36 cellular contexts compared by ENCODE assay signal in the genomic region with DNA sequence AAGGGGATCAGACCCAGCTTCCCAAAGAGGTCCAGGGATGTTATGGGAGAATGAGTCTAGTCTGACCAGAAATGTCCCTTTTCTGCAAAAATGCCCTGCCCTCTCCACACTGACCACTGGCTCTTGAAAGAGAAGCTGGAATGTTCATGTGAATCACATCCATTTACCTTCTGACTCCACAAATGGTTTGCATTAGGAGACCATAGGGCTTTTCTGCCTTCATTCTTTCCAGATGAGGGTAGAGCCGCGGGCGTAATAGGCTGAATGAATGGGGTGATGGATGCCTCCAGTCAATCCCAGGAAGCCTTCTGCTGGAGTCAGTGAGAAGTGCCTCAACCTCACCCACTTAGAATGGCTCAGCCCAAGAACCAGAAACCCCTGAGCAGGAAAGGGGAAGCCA. TPM values are rescaled to one million over a fixed set of nuclear protein-coding genes. Genes with fewer than 3 reads are reported as not detected.
DNase-seq lines count a peak whose midpoint lies in the region; ATAC-seq and TF ChIP-seq lines count a peak whose summit lies in the region.
"Had no signal": no experiment of that assay in that cellular context is flagged by ENCODE, and none has a peak within 500 bp of the region (broad histone marks: within the 10 kb centered on the region; RNA-seq: fewer than 3 reads in every experiment).

No MANE protein-coding gene starts in this region.

- WGBS in stomach, 5 donors, result 81 to 90% (median 89%) methylated on average over 3 of the region's 3 CpGs
- 93 to 97% methylated on average over 3 of the region's 3 CpGs for WGBS in testis, 2 donors

- H3K9me3 ChIP-seq in stomach (no peaks in the 10 kb centered on the region), testis (no peaks in the 10 kb centered on the region)
- H3K9me3 ChIP-seq: Caco-2, colonic mucosa, HAP-1, neutrophil, spleen, thoracic aorta, uterus had no signal

- TF ChIP-seq EP300 in stomach (IDR thresholded peaks at IDR 0.05), result no peak

- DNase-seq in EH (ENCODE audit: low read depth), result peak; percentile 91
- peak; percentile 90 for DNase-seq in RPMI7951 (ENCODE audit: low read depth)
- DNase-seq in epidermal melanocyte (ENCODE audit: insufficient read length, low spot score), result peak; percentile 55
- DNase-seq in stomach, result peak; percentile 1
- DNase-seq in testis, result no peak
- DNase-seq in cardiac septum (ENCODE audit: low spot score), result no peak
- DNase-seq: ACHN; activated CD4-positive, alpha-beta T cell treated with anti-CD3 and anti-CD28 coated beads for 4 hours; activated T-cell treated with anti-CD3 and anti-CD28 coated beads for 4 hours; Caco-2; colonic mucosa; effector memory CD4-positive, alpha-beta T cell; kidney; left ventricle myocardium superior; naive B cell; NCI-H146; NCI-H2107; NCI-H345; NCI-H748 treated with DMSO at 0.1 percent for 48 hours; posterior cingulate gyrus; right cardiac atrium; SIG-M5; spleen; stimulated activated CD4-positive, alpha-beta T cell treated with anti-CD3 and anti-CD28 coated beads, Interleukin-2, amount 100 ng/mL, for 24 hours; stimulated activated naive CD8-positive, alpha-beta T cell treated with anti-CD3 and anti-CD28 coated beads, Interleukin-15, Interleukin-2, amounts not matched to agents 100 U/mL and 50 U/mL, for 24 hours; SW 1271; uterus had no signal

- no peak for ATAC-seq in GM19035 (IDR thresholded peaks at IDR 0.05; ENCODE audit: unreplicated experiment)
- ATAC-seq: HepG2; left ventricle myocardium superior; right cardiac atrium; stimulated activated naive CD8-positive, alpha-beta T cell treated with anti-CD3 and anti-CD28 coated beads, Interleukin-15, Interleukin-2, amounts not matched to agents 100 U/mL and 50 U/mL, for 24 hours had no signal

- no peak for TF ChIP-seq CTCF in stomach (IDR thresholded peaks at IDR 0.05)
- TF ChIP-seq CTCF in testis (IDR thresholded peaks at IDR 0.05), result no peak

- H3K27ac ChIP-seq in stomach (no peak overlapping the region), testis (no peak overlapping the region)
- H3K27ac ChIP-seq: C4-2B, colonic mucosa, neutrophil, spleen, thoracic aorta, uterus, VCaP had no signal

- H3K36me3 ChIP-seq in stomach, result no peaks in the 10 kb centered on the region
- no peaks in the 10 kb centered on the region for H3K36me3 ChIP-seq in testis (ENCODE audit: low read depth, missing control alignments)
- H3K36me3 ChIP-seq: colonic mucosa, HAP-1, neutrophil, spleen, thoracic aorta, uterus had no signal

- H3K27me3 ChIP-seq in stomach (peaks cover 0 to 10% (median 0%) of the 10 kb centered on the region in 3 donors), testis (no peaks in the 10 kb centered on the region)
- H3K27me3 ChIP-seq: colonic mucosa, uterus had no signal

- intact Hi-C loops in stomach (cut with DNase I; ENCODE audit: low total_unique reads), result no loop called here
- intact Hi-C loops in testis (cut with DNase I; ENCODE audit: low total_unique reads), result no loop called here
- intact Hi-C loops in cardiac septum (cut with DNase I), result no loop called here

- TF ChIP-seq POLR2A in stomach (IDR thresholded peaks at IDR 0.05), result no peak
- TF ChIP-seq POLR2A in testis (IDR thresholded peaks at IDR 0.05), result no peak

- no peaks in the 10 kb centered on the region for H3K4me1 ChIP-seq in stomach
- H3K4me1 ChIP-seq in testis, result peaks cover 4% of the 10 kb centered on the region
- H3K4me1 ChIP-seq: colonic mucosa, HAP-1, spleen, uterus had no signal

- H3K4me3 ChIP-seq in stomach (no peak overlapping the region), testis (no peak overlapping the region)
- H3K4me3 ChIP-seq: colonic mucosa, HAP-1, spleen, thoracic aorta, uterus had no signal

RNA-seq across cellular contexts. Expression of a gene that starts 47.2 kb away (rescaled TPM):
- 18.2 and 24.3 TPM in 2 replicates for total RNA-seq in RPMI7951 (2014; rRNA removed; shearing (Covaris generic))
- 100 to 1,000 TPM in 4 of 5 donors, 10 to 100 TPM in 1; 34.1 to 248 (median 130) TPM for total RNA-seq in stomach
- 1 to 10 TPM; 7.0 to 9.0 (median 8.5) TPM for polyA plus RNA-seq in stomach
- total RNA-seq in testis, result 10 to 100 TPM; 52.3 to 69.0 TPM
- 43.1 TPM for polyA plus RNA-seq in testis (ENCODE audit: insufficient read depth, low read depth, low replicate concordance)
- total RNA-seq in cardiac septum, result 28.0 TPM

RNA-seq across cellular contexts. Expression of a gene that starts 50.7 kb away (rescaled TPM):
- 0.29 TPM in 1 of 2 replicates, not detected in the other for total RNA-seq in RPMI7951 (2014; rRNA removed; shearing (Covaris generic))
- total RNA-seq in stomach (1 to 10 TPM in 1 of 5 donors, not detected in 4; 2.8 TPM), testis (1 to 10 TPM in 1 of 2 donors, under 1 TPM in 1; 0.74 to 2.4 TPM), cardiac septum (not detected)
- polyA plus RNA-seq in stomach (1 to 10 TPM in 1 of 3 donors, under 1 TPM in 1, not detected in 1; 0.62 to 4.9 TPM), testis (ENCODE audit: insufficient read depth, low read depth, low replicate concordance) (1.1 TPM)
- total RNA-seq: bronchial epithelial cell, epithelial cell of proximal tubule, HepG2, kidney, left ventricle myocardium superior had no signal
- polyA plus RNA-seq: HepG2 had no signal

Comparison
In these comparisons a context has a peak if more than half of its experiments do, and no peak if none do; other contexts are left out.
1. DNase-seq: peak in EH (single experiment), RPMI7951 (single experiment), epidermal melanocyte (single experiment) and stomach (single experiment); none in testis (single experiment) and cardiac septum (single experiment).